16 cellular contexts compared by ENCODE assay signal in the genomic region with DNA sequence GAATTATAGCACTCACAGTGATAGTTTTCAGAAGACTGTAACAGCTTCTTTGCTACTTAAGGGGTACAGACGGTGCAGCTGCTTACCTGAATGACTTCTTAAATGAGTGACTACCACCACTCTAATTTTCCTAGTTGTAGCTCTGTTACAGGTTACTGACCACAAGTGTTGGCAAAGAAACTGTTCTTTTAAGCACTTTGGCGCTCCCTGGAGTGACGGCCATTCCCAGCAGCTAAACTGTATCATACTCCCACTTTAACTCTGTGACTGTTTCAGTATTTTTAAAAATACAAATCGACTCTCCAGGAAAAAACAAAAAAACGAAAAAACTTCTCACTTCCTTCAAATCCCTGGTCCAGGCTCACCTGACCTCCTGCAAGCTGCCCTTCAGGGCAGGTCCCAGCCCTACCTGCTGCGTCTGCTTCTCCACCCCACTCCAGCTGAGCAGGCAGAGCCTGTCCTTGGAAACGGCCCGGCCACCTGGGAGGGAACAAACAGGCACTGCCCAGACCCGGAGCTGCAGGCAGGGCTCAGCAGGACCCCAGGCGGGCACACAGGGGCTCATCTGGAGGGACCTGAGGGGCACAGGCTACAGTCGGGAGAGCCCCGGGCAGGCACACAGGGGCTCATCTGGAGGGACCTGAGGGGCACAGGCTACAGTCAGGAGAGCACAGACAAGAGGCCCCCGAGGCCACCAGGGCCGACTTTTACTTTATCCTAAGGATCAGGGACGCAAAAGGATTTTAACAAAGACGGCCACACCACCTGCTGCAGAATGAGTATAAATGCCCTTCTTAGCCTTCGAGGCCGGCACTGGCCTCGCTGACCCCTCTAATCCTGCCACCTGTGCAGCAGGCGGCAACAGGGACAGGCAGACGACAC. TPM values are rescaled to one million over a fixed set of nuclear protein-coding genes. Genes with fewer than 3 reads are reported as not detected.
A peak's percentile ranks its signal among the peaks of the same experiment; 100 is the strongest.
DNase-seq lines count a peak whose midpoint lies in the region; ATAC-seq and TF ChIP-seq lines count a peak whose summit lies in the region.
"Had no signal": no experiment of that assay in that cellular context is flagged by ENCODE, and none has a peak within 500 bp of the region (broad histone marks: within the 10 kb centered on the region; RNA-seq: fewer than 3 reads in every experiment).

No MANE protein-coding gene starts in this region.

- intact Hi-C loops in left colon (cut with DNase I, micrococcal nuclease) = no loop called here

- ATAC-seq in left colon (no peak), SK-N-SH treated with all-trans-retinoic acid at 6 μM for 48 hours (no peak), GM19324 (IDR thresholded peaks at IDR 0.05; ENCODE audit: low FRiP score, unreplicated experiment) (no peak), GM18868 (IDR thresholded peaks at IDR 0.05; ENCODE audit: unreplicated experiment) (no peak)
- ATAC-seq in stimulated activated naive CD8-positive, alpha-beta T cell treated with anti-CD3 and anti-CD28 coated beads, Interleukin-15, Interleukin-2, amounts not matched to agents 100 U/mL and 50 U/mL, for 24 hours = no peak
- ATAC-seq: stimulated activated naive B cell treated with anti-CD40 and anti-IgM and Interleukin-4, amounts not matched to agents 10 μg/mL and 1 μg/mL and 100 μg/mL, for 72 hours; T-cell had no signal

- DNase-seq in DMS79 (lab: John Stamatoyannopoulos, UW) (peak; percentile 15), NCI-H82 treated with DMSO at 0.1 percent for 48 hours (lab: John Stamatoyannopoulos, UW; ENCODE audit: unreplicated experiment) (peak; percentile 77), left colon (peak; percentile 2 to 15), retina (peak; percentile 41)
- no peak for DNase-seq in stimulated activated naive CD8-positive, alpha-beta T cell treated with anti-CD3 and anti-CD28 coated beads, Interleukin-15, Interleukin-2, amounts not matched to agents 100 U/mL and 50 U/mL, for 24 hours
- DNase-seq: activated T-cell treated with anti-CD3 and anti-CD28 coated beads, Interleukin-2, amount 50 U/mL, for 1 hour; DMS 273 treated with DMSO at 0.1 percent for 48 hours; hypothalamus; MG63; NCI-H2029; NCI-H774; stimulated activated naive B cell treated with anti-CD40 and anti-IgM and Interleukin-4, amounts not matched to agents 10 μg/mL and 1 μg/mL and 100 μg/mL, for 72 hours had no signal

TF ChIP-seq in SK-N-SH treated with all-trans-retinoic acid at 6 μM for 48 hours, 23 proteins besides CTCF, POLR2A, EP300 and RAD21:
- TF ChIP-seq, protein P1, sequence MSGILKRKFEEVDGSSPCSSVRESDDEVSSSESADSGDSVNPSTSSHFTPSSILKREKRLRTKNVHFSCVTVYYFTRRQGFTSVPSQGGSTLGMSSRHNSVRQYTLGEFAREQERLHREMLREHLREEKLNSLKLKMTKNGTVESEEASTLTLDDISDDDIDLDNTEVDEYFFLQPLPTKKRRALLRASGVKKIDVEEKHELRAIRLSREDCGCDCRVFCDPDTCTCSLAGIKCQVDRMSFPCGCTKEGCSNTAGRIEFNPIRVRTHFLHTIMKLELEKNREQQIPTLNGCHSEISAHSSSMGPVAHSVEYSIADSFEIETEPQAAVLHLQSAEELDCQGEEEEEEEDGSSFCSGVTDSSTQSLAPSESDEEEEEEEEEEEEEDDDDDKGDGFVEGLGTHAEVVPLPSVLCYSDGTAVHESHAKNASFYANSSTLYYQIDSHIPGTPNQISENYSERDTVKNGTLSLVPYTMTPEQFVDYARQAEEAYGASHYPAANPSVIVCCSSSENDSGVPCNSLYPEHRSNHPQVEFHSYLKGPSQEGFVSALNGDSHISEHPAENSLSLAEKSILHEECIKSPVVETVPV (CRISPR knock-in tag; IDR thresholded peaks at IDR 0.05) = no peak
- TF ChIP-seq, protein P2, sequence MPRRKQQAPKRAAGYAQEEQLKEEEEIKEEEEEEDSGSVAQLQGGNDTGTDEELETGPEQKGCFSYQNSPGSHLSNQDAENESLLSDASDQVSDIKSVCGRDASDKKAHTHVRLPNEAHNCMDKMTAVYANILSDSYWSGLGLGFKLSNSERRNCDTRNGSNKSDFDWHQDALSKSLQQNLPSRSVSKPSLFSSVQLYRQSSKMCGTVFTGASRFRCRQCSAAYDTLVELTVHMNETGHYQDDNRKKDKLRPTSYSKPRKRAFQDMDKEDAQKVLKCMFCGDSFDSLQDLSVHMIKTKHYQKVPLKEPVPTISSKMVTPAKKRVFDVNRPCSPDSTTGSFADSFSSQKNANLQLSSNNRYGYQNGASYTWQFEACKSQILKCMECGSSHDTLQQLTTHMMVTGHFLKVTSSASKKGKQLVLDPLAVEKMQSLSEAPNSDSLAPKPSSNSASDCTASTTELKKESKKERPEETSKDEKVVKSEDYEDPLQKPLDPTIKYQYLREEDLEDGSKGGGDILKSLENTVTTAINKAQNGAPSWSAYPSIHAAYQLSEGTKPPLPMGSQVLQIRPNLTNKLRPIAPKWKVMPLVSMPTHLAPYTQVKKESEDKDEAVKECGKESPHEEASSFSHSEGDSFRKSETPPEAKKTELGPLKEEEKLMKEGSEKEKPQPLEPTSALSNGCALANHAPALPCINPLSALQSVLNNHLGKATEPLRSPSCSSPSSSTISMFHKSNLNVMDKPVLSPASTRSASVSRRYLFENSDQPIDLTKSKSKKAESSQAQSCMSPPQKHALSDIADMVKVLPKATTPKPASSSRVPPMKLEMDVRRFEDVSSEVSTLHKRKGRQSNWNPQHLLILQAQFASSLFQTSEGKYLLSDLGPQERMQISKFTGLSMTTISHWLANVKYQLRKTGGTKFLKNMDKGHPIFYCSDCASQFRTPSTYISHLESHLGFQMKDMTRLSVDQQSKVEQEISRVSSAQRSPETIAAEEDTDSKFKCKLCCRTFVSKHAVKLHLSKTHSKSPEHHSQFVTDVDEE (CRISPR knock-in tag; IDR thresholded peaks at IDR 0.05) = no peak
- no peak for TF ChIP-seq TCF4 (CRISPR knock-in tag; IDR thresholded peaks at IDR 0.05; ENCODE audit: borderline replicate concordance)
- no peak for TF ChIP-seq TOX (CRISPR knock-in tag; IDR thresholded peaks at IDR 0.05; ENCODE audit: borderline replicate concordance)

RNA-seq across cellular contexts. Expression of a gene that starts 24.5 kb away (rescaled TPM):
- 100 to 1,000 TPM in 1 of 2 donors, 10 to 100 TPM in 1; 59.4 to 119 TPM for total RNA-seq in left colon

RNA-seq across cellular contexts. Expression of a gene that starts 37.5 kb away (rescaled TPM):
- total RNA-seq in left colon = 10 to 100 TPM; 42.4 to 77.8 TPM
